In the genomic region with DNA sequence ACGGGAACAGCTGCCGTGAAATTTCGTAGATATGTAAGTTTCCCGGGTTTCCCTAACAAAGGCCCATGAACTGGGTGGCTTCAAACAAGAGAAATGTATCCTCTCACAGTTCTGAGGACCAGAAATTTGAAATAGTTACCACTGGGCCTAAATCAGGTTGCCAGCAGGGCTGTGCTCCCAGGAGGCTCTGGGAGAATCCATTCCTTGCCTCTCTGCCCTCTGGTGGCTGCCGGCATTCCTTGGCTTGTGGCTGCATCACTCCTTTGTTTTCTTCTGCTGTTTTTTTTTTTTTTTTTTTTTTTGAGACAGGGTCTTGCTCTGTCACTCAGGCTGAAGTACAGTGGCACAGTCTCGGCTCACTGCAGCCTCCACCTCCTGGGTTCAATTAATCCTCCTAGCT, we compare ENCODE assay signal across 24 cellular contexts. TPM values are rescaled to one million over a fixed set of nuclear protein-coding genes. Genes with fewer than 3 reads are reported as not detected.
A peak's percentile ranks its signal among the peaks of the same experiment; 100 is the strongest.
DNase-seq lines count a peak whose midpoint lies in the region; ATAC-seq, FAIRE-seq and TF ChIP-seq lines count a peak whose summit lies in the region.
"Had no signal": no experiment of that assay in that cellular context is flagged by ENCODE, and none has a peak within 500 bp of the region (broad histone marks: within the 10 kb centered on the region; RNA-seq: fewer than 3 reads in every experiment).

No MANE protein-coding gene starts in this region.

- no peak overlapping the region for H4K91ac ChIP-seq in mesenchymal stem cell (ENCODE audit: low read length)

- H3K4me3 ChIP-seq in DND-41 (ENCODE audit: low read depth in 1 of 2, low read length in 2 of 2) (no peak overlapping the region), K562 (no peak overlapping the region), mesenchymal stem cell (ENCODE audit: insufficient read depth in 1 of 2, low read depth in 1 of 2, low read length in 2 of 2) (no peak overlapping the region), sigmoid colon (no peak overlapping the region)
- H3K4me3 ChIP-seq: heart left ventricle, left lung, SJCRH30, skin epidermis, transverse colon had no signal

- no peak overlapping the region for H3K4me2 ChIP-seq in DND-41 (ENCODE audit: insufficient read depth, low read length)
- no peak overlapping the region for H3K4me2 ChIP-seq in K562 (ENCODE audit: insufficient read depth, low read length)
- H3K4me2 ChIP-seq in mesenchymal stem cell (ENCODE audit: low read length, poor library complexity, severe bottlenecking) = no peak overlapping the region

- intact Hi-C loops in K562 (cut with micrococcal nuclease) = no loop called here
- intact Hi-C loops in sigmoid colon (cut with DNase I) = loop anchor here (5.0 kb wide), 1 partner anchor 83 kb away; a partner anchor contains a TSS

- H2BK15ac ChIP-seq in mesenchymal stem cell (ENCODE audit: low read depth, poor library complexity, severe bottlenecking) = no peak overlapping the region

- no peaks in the 10 kb centered on the region for H3K9me3 ChIP-seq in DND-41 (ENCODE audit: insufficient read depth, low read length, severe bottlenecking)
- no peaks in the 10 kb centered on the region; the same call in 1 of the 2 replicates for H3K9me3 ChIP-seq in K562 (replicated peaks; ENCODE audit: control insufficient read depth, insufficient read depth, low read depth, low read length)
- no peaks in the 10 kb centered on the region for H3K9me3 ChIP-seq in mesenchymal stem cell (ENCODE audit: control insufficient read depth, low read length)
- no peaks in the 10 kb centered on the region for H3K9me3 ChIP-seq in sigmoid colon

- no peak overlapping the region for H4K8ac ChIP-seq in mesenchymal stem cell (ENCODE audit: low read length)

- BruUV-seq in K562 (replicated peaks; lab: Mats Ljungman, UMichigan) = no TSS peak

- H3K23ac ChIP-seq in mesenchymal stem cell (ENCODE audit: low read length in 2 of 2) = no peak overlapping the region

- peak overlapping the region in 1 of 2 experiments; percentile 48 for H3K18ac ChIP-seq in mesenchymal stem cell (ENCODE audit: low read depth in 1 of 2, low read length in 2 of 2)

- TF ChIP-seq EP300 in K562 (IDR thresholded peaks at IDR 0.05; ENCODE audit: low read length) = no peak
- TF ChIP-seq EP300 in sigmoid colon (IDR thresholded peaks at IDR 0.05) = no peak

- H3K36me3 ChIP-seq in DND-41 (ENCODE audit: insufficient read depth, low read length) = no peaks in the 10 kb centered on the region
- H3K36me3 ChIP-seq in K562 (ENCODE audit: control insufficient read depth, insufficient read depth, low read length) = no peaks in the 10 kb centered on the region
- no peaks in the 10 kb centered on the region for H3K36me3 ChIP-seq in mesenchymal stem cell (ENCODE audit: control insufficient read depth in 1 of 2, insufficient read depth in 2 of 2, low read depth in 1 of 2, low read length in 2 of 2)
- H3K36me3 ChIP-seq in sigmoid colon = no peaks in the 10 kb centered on the region
- H3K36me3 ChIP-seq: heart left ventricle, left lung, SJCRH30, transverse colon had no signal

- TF ChIP-seq POLR2A in K562 (conservative IDR thresholded peaks at IDR 0.05) (no peak), sigmoid colon (IDR thresholded peaks at IDR 0.05) (no peak)

- CTCF ChIA-PET in K562 (lab: Yijun Ruan, JAX; ENCODE audit: low intra/inter-chr PET ratio) = no interaction called here
- CTCF ChIA-PET in GM10248 (lab: Yijun Ruan, JAX) = interaction anchor here (0.9 to 3.9 kb wide), 4 partner anchors 9 to 51 kb away, joined by 3 to 21 read pairs (median 8); no protein-coding TSS in a partner anchor

- no peak overlapping the region for H3K27ac ChIP-seq in DND-41 (ENCODE audit: low read length)
- H3K27ac ChIP-seq in K562 (ENCODE audit: extremely low read depth, low read depth, low read length) = no peak overlapping the region
- peak overlapping the region; percentile 79 for H3K27ac ChIP-seq in mesenchymal stem cell (ENCODE audit: low read length, poor library complexity, severe bottlenecking)
- peak overlapping the region in 1 of 4 donors; percentile 10 for H3K27ac ChIP-seq in sigmoid colon
- H3K27ac ChIP-seq: left lung, SJCRH30, transverse colon had no signal

- TF ChIP-seq CTCF in DND-41 (IDR thresholded peaks at IDR 0.05; ENCODE audit: borderline replicate concordance, extremely low read depth, low read length, poor library complexity, severe bottlenecking) (peak; percentile 13), K562 (IDR thresholded peaks at IDR 0.05 in 2 of 3, conservative IDR thresholded peaks at IDR 0.05 in 1 of 3; ENCODE audit: insufficient read depth in 2 of 3, low read depth in 1 of 3, low read length in 3 of 3) (peak; percentile 12 to 28 (median 12); a peak in 3 of 6 replicates), sigmoid colon (IDR thresholded peaks at IDR 0.05) (no peak), GM10248 (IDR thresholded peaks at IDR 0.05; ENCODE audit: control extremely low read depth, extremely low read depth, low read depth, missing control alignments) (no peak)

- POLR2A ChIA-PET in K562 (lab: Yijun Ruan, JAX) = no interaction called here
- POLR2A ChIA-PET in GM10248 (lab: Yijun Ruan, JAX) = no interaction called here

- H3K79me2 ChIP-seq in DND-41 (ENCODE audit: insufficient read depth, low read length) = no peaks in the 10 kb centered on the region
- H3K79me2 ChIP-seq in K562 (ENCODE audit: control insufficient read depth, insufficient read depth, low read length) = no peaks in the 10 kb centered on the region

- no peak overlapping the region for H2BK12ac ChIP-seq in mesenchymal stem cell (ENCODE audit: low read length in 2 of 2)

- no peak for FAIRE-seq in K562 (lab: Jason Lieb, UNC)

- DNase-seq in DND-41 (no peak), M059J (ENCODE audit: low read depth) (peak; percentile 39), K562 (ENCODE audit: extremely low read depth in 1 of 4, low spot score in 3 of 4) (peak in 1 of 4 experiments; percentile 30), mesenchymal stem cell (peak; percentile 22), sigmoid colon (no peak), GM10248 (ENCODE audit: extremely low spot score) (no peak), SW 1271 (lab: John Stamatoyannopoulos, UW) (no peak)
- no peak for DNase-seq in activated CD4-positive, alpha-beta T cell treated with anti-CD3 and anti-CD28 coated beads, Interleukin-2, amount 50 U/mL, for 4 hours
- DNase-seq: activated CD4-positive, alpha-beta T cell treated with anti-CD3 and anti-CD28 coated beads, Interleukin-2, amount 50 U/mL, for 48 hours; activated gamma-delta T cell treated with Interleukin-2 at 50 U/mL for 16 hours; CD4-positive, CD25-positive, alpha-beta regulatory T cell; effector CD4-positive, alpha-beta T cell; H9; Kasumi-1; left lung; NCI-H1105 treated with DMSO at 0.1 percent for 48 hours; NCI-H2107; NCI-H526 treated with DMSO at 0.1 percent for 48 hours; SJCRH30; stimulated activated naive CD8-positive, alpha-beta T cell treated with anti-CD3 and anti-CD28 coated beads, Interleukin-15, Interleukin-2, amounts not matched to agents 100 U/mL and 50 U/mL, for 24 hours; transverse colon had no signal

- WGBS in K562 (ENCODE audit: insufficient coverage, low coverage, missing lambda C conversion rate) = 15% methylated on average over 6 of the region's 6 CpGs
- WGBS in mesenchymal stem cell = 99% methylated on average over 4 of the region's 6 CpGs
- WGBS in sigmoid colon, 2 donors = 97 to 98% methylated on average over 6 of the region's 6 CpGs

- H3K9me1 ChIP-seq in K562 (ENCODE audit: control insufficient read depth, insufficient read depth, low read length) = no peaks in the 10 kb centered on the region

- TF ChIP-seq RAD21 in K562 (CRISPR knock-in tag; conservative IDR thresholded peaks at IDR 0.05 in 1 of 2, IDR thresholded peaks at IDR 0.05 in 1 of 2) = 0 out of 4 replicates have a peak, but pooled peaks of 1 of the 2 experiments have one; percentile 7

- in situ Hi-C loops in K562 (cut with MboI) = no loop called here

- no peak overlapping the region for H2AFZ ChIP-seq in DND-41 (ENCODE audit: low read depth, low read length)
- no peak overlapping the region for H2AFZ ChIP-seq in K562 (ENCODE audit: low read depth, low read length)
- H2AFZ ChIP-seq in mesenchymal stem cell (ENCODE audit: low read depth, low read length) = no peak overlapping the region

- H4K20me1 ChIP-seq in DND-41 (ENCODE audit: insufficient read depth, low read length) (no peaks in the 10 kb centered on the region), K562 (replicated peaks; ENCODE audit: control insufficient read depth, insufficient read depth, low read length) (no peaks in the 10 kb centered on the region; the same call in 1 of the 2 replicates)

- ATAC-seq in DND-41 (ENCODE audit: insufficient read depth, low read depth) = no peak
- peak; percentile 67; the same call in 2 of the 3 replicates for ATAC-seq in K562
- ATAC-seq: left lung; stimulated activated naive CD8-positive, alpha-beta T cell treated with anti-CD3 and anti-CD28 coated beads, Interleukin-15, Interleukin-2, amounts not matched to agents 100 U/mL and 50 U/mL, for 24 hours had no signal

- no peaks in the 10 kb centered on the region for H3K79me1 ChIP-seq in mesenchymal stem cell (replicated peaks; ENCODE audit: low read length, poor library complexity, severe bottlenecking)

- no peak overlapping the region for H3K4ac ChIP-seq in mesenchymal stem cell (ENCODE audit: low read depth in 1 of 2, low read length in 2 of 2)

- H3K9ac ChIP-seq in DND-41 (ENCODE audit: low read depth, low read length) = no peak overlapping the region
- H3K9ac ChIP-seq in K562 (ENCODE audit: insufficient read depth in 1 of 2, low read depth in 2 of 2, low read length in 2 of 2) = no peak overlapping the region
- H3K9ac ChIP-seq in mesenchymal stem cell (ENCODE audit: low read length) = no peak overlapping the region

- no peaks in the 10 kb centered on the region for H3K27me3 ChIP-seq in DND-41 (ENCODE audit: insufficient read depth, low read length, poor library complexity)
- H3K27me3 ChIP-seq in K562 (ENCODE audit: control insufficient read depth in 2 of 2, insufficient read depth in 2 of 2, low read length in 2 of 2) = peaks cover 75 to 76% of the 10 kb centered on the region in 2 experiments
- H3K27me3 ChIP-seq in mesenchymal stem cell (ENCODE audit: control insufficient read depth in 1 of 2, insufficient read depth in 1 of 2, low read length in 2 of 2) = peaks cover 0 to 28% of the 10 kb centered on the region in 2 experiments
- no peaks in the 10 kb centered on the region for H3K27me3 ChIP-seq in sigmoid colon
- H3K27me3 ChIP-seq: SJCRH30, transverse colon had no signal

- H3K4me1 ChIP-seq in DND-41 (ENCODE audit: insufficient read depth, low read length) (peaks cover 2% of the 10 kb centered on the region), K562 (replicated peaks in 1 of 2; ENCODE audit: control insufficient read depth in 2 of 2, insufficient read depth in 2 of 2, low read length in 2 of 2) (no peaks in the 10 kb centered on the region), mesenchymal stem cell (ENCODE audit: control insufficient read depth, insufficient read depth, low read depth, low read length) (peaks cover 18% of the 10 kb centered on the region), sigmoid colon (peaks cover 0 to 12% (median 10%) of the 10 kb centered on the region in 4 donors)
- H3K4me1 ChIP-seq: SJCRH30 had no signal

- no peak overlapping the region for H2BK5ac ChIP-seq in mesenchymal stem cell (ENCODE audit: low read depth, low read length, poor library complexity, severe bottlenecking)

- H2AK5ac ChIP-seq in mesenchymal stem cell (ENCODE audit: low read length, severe bottlenecking) = peak overlapping the region; percentile 66

- H2BK120ac ChIP-seq in mesenchymal stem cell (ENCODE audit: low read depth, low read length) = no peak overlapping the region

- no peak overlapping the region for H3K14ac ChIP-seq in mesenchymal stem cell (ENCODE audit: low read length in 2 of 2)

RNA-seq across cellular contexts. Expression of a gene that starts 23.7 kb away (rescaled TPM):
- total RNA-seq in M059J (2014; rRNA removed; shearing (Covaris generic)) = not detected in 2 replicates
- total RNA-seq in K562 (2011; cell fraction: chromatin; rRNA removed; ENCODE audit: low replicate concordance) = not detected in 2 replicates
- not detected in 2 replicates for total RNA-seq in K562 (2011; cell fraction: nucleolus; rRNA removed)
- not detected in 2 replicates for total RNA-seq in K562 (2011; cell fraction: nucleoplasm; rRNA removed)
- not detected in 2 replicates for total RNA-seq in K562 (2014; rRNA removed)
- not detected in 2 replicates for total RNA-seq in K562 (2014; rRNA removed; fragmentation: Illumina TruSeq; extraction: Trizol)
- not detected in 2 replicates for total RNA-seq in K562 (2015; rRNA removed; fragmentation: Illumina TruSeq; extraction: Trizol)
- total RNA-seq in K562 (2021) = not detected in 2 replicates
- polyA plus RNA-seq in K562 (2011; rRNA removed) = not detected in 2 replicates
- not detected in 2 replicates for polyA plus RNA-seq in K562 (2011; cell fraction: cytosol; rRNA removed)
- not detected in 2 replicates for polyA plus RNA-seq in K562 (2011; cell fraction: nucleus; rRNA removed)
- polyA plus RNA-seq in K562 (2012) = not detected in 2 replicates
- polyA plus RNA-seq in K562 (2014; fragmentation: Illumina TruSeq; extraction: Trizol) = not detected in 2 replicates
- not detected for polyA plus RNA-seq in K562 (2014; fragmentation: Nextera tagmentation; extraction: Ambion mirVana)
- not detected in 2 replicates for polyA plus RNA-seq in K562 (2014; rRNA removed)
- not detected in 2 replicates for polyA minus RNA-seq in K562 (2011; rRNA and poly(A)+ RNA removed)
- not detected in 2 replicates for polyA minus RNA-seq in K562 (2011; cell fraction: cytosol; rRNA and poly(A)+ RNA removed)
- not detected in 2 replicates for polyA minus RNA-seq in K562 (2011; cell fraction: nucleus; rRNA and poly(A)+ RNA removed)
- polyA plus RNA-seq in mesenchymal stem cell (2013, experiment 1 of 2) = 0.07 TPM
- polyA plus RNA-seq in mesenchymal stem cell (2013, experiment 2 of 2) = 0.07 TPM
- not detected for total RNA-seq in sigmoid colon
- polyA plus RNA-seq in sigmoid colon = under 1 TPM in 2 of 3 donors, not detected in 1; 0.13 to 0.23 TPM
- total RNA-seq: H9, posterior vena cava had no signal
- polyA plus RNA-seq: heart left ventricle had no signal

Comparison
In these comparisons a context has a peak if more than half of its experiments do, and no peak if none do; other contexts are left out.
1. DNase-seq: peak in M059J (single experiment) and mesenchymal stem cell (single experiment); none in DND-41 (single experiment), sigmoid colon (single experiment), activated CD4-positive, alpha-beta T cell treated with anti-CD3 and anti-CD28 coated beads, Interleukin-2, amount 50 U/mL, for 4 hours (0 of 2), GM10248 (single experiment) and SW 1271 (0 of 2).
2. CTCF ChIP-seq: peak in DND-41 (single experiment) and K562 (3 of 3); none in sigmoid colon (0 of 4) and GM10248 (single experiment).